8 cellular contexts compared by ENCODE assay signal in genomic region chr11:19345848-19346681, GRCh38.
A peak's percentile ranks its signal among the peaks of the same experiment; 100 is the strongest.
DNase-seq lines count a peak whose midpoint lies in the region; ATAC-seq and TF ChIP-seq lines count a peak whose summit lies in the region.

No MANE protein-coding gene starts in this region.

- POLR2A ChIA-PET in activated CD4-positive, alpha-beta memory T cell treated with anti-CD3 and anti-CD28 coated beads, Interleukin-2, amount 10 ng/mL, durations not matched to agents 7 days and 5 days (lab: Charles Lee), result no interaction called here

- peak overlapping the region; percentile 51 for H2AFZ ChIP-seq in ACC112 (ENCODE audit: low read length, unreplicated experiment)

- ATAC-seq in GM18502 (IDR thresholded peaks at IDR 0.05; ENCODE audit: poor library complexity, unreplicated experiment), result peak; percentile 40
- no peak for ATAC-seq in HG02938 (IDR thresholded peaks at IDR 0.05; ENCODE audit: unreplicated experiment)

- H3K27me3 ChIP-seq in ACC112 (ENCODE audit: insufficient read depth, low read length), result peaks cover 7% of the 10 kb centered on the region

- peaks cover 40% of the 10 kb centered on the region for H3K4me1 ChIP-seq in ACC112 (ENCODE audit: control insufficient read depth, insufficient read depth, low read length, unreplicated experiment)

- CTCF ChIA-PET in activated CD4-positive, alpha-beta memory T cell treated with anti-CD3 and anti-CD28 coated beads, Interleukin-2, amount 10 ng/mL, durations not matched to agents 7 days and 5 days (lab: Charles Lee), result no interaction called here

- H3K27me3 Mint-ChIP-seq in activated CD4-positive, alpha-beta memory T cell treated with anti-CD3 and anti-CD28 coated beads, Interleukin-2, amount 10 ng/mL, durations not matched to agents 7 days and 5 days, result peaks cover 70% of the 10 kb centered on the region

- DNase-seq in LNCaP clone FGC (ENCODE audit: low read depth), result no peak
- DNase-seq in coronary artery (ENCODE audit: low spot score), result no peak
- DNase-seq in lung microvascular endothelial cell (ENCODE audit: low read depth in 2 of 2), result peak; percentile 32 to 71
- no peak for DNase-seq in activated CD4-positive, alpha-beta memory T cell treated with anti-CD3 and anti-CD28 coated beads, Interleukin-2, amount 10 ng/mL, durations not matched to agents 7 days and 5 days
- DNase-seq in SHP77 (lab: John Stamatoyannopoulos, UW), result no peak

- H3K4me3 ChIP-seq in ACC112 (ENCODE audit: low read depth, low read length) (peak overlapping the region; percentile 94), LNCaP clone FGC (ENCODE audit: low read depth, low read length) (no peak overlapping the region), coronary artery (peak overlapping the region; percentile 74)

- H3K27ac Mint-ChIP-seq in activated CD4-positive, alpha-beta memory T cell treated with anti-CD3 and anti-CD28 coated beads, Interleukin-2, amount 10 ng/mL, durations not matched to agents 7 days and 5 days, result no peak overlapping the region

- H3K4me3 Mint-ChIP-seq in activated CD4-positive, alpha-beta memory T cell treated with anti-CD3 and anti-CD28 coated beads, Interleukin-2, amount 10 ng/mL, durations not matched to agents 7 days and 5 days, result no peak overlapping the region

- H3K27ac ChIP-seq in ACC112 (ENCODE audit: low read depth, low read length) (peak overlapping the region; percentile 49), coronary artery (peak overlapping the region in 1 of 2 donors; percentile 2)

- H3K4me1 Mint-ChIP-seq in activated CD4-positive, alpha-beta memory T cell treated with anti-CD3 and anti-CD28 coated beads, Interleukin-2, amount 10 ng/mL, durations not matched to agents 7 days and 5 days, result peaks cover 5% of the 10 kb centered on the region

- peaks cover 11% of the 10 kb centered on the region; the same call in 1 of the 2 replicates for H3K36me3 ChIP-seq in ACC112 (ENCODE audit: insufficient read depth, low read length)

- no peaks in the 10 kb centered on the region for H3K36me3 Mint-ChIP-seq in activated CD4-positive, alpha-beta memory T cell treated with anti-CD3 and anti-CD28 coated beads, Interleukin-2, amount 10 ng/mL, durations not matched to agents 7 days and 5 days (ENCODE audit: low read depth)

- 0 out of 2 replicates have a peak, but pooled peaks have one; percentile 6 for TF ChIP-seq CTCF in LNCaP clone FGC (IDR thresholded peaks at IDR 0.05; ENCODE audit: control insufficient read depth, extremely low read depth, insufficient read depth)
- TF ChIP-seq CTCF in coronary artery (IDR thresholded peaks at IDR 0.05), result no peak

- H3K9me3 Mint-ChIP-seq in activated CD4-positive, alpha-beta memory T cell treated with anti-CD3 and anti-CD28 coated beads, Interleukin-2, amount 10 ng/mL, durations not matched to agents 7 days and 5 days, result no peaks in the 10 kb centered on the region

- peaks cover 61% of the 10 kb centered on the region for H3K79me2 ChIP-seq in ACC112 (ENCODE audit: control insufficient read depth, insufficient read depth, low read length, unreplicated experiment)

Comparison
In these comparisons a context has a peak if more than half of its experiments do, and no peak if none do; other contexts are left out.
1. DNase-seq: peak in lung microvascular endothelial cell (2 of 2); none in LNCaP clone FGC (single experiment), coronary artery (single experiment), activated CD4-positive, alpha-beta memory T cell treated with anti-CD3 and anti-CD28 coated beads, Interleukin-2, amount 10 ng/mL, durations not matched to agents 7 days and 5 days (single experiment) and SHP77 (0 of 2).